ENCODE assay signal across 11 cellular contexts in the genomic region with DNA sequence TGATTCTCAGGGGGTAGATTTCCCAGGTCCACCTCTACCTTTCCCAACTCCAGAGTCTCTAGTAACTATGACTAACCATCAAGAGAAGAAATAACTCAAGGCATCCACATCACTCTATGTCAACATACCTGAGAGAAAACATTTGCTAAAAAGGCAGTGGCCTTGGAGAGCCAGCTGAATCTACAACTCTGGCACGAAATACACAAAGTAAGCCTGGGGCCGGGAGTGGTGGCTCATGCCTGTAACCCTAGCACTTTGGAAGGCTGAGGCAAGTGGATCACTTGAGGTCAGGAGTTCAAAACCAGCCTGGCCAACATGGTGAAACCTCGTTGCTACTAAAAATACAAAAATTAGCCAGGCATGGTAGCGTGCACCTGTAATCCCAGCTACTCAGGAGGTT. TPM values are rescaled to one million over a fixed set of nuclear protein-coding genes. Genes with fewer than 3 reads are reported as not detected.
A peak's percentile ranks its signal among the peaks of the same experiment; 100 is the strongest.
DNase-seq lines count a peak whose midpoint lies in the region; ATAC-seq and TF ChIP-seq lines count a peak whose summit lies in the region.
"Not testable (repeated sequence)": the region's sequence is repeated elsewhere in the genome, so short reads cannot be mapped to it uniquely, and the experiment has no call there.
"Had no signal": no experiment of that assay in that cellular context is flagged by ENCODE, and none has a peak within 500 bp of the region (broad histone marks: within the 10 kb centered on the region; RNA-seq: fewer than 3 reads in every experiment).

No MANE protein-coding gene starts in this region.

- H3K36me3 ChIP-seq in BLaER1 (peaks cover 93% of the 10 kb centered on the region), heart right ventricle (peaks cover 0 to 84% (median 8%) of the 10 kb centered on the region in 9 donors), stomach (peaks cover 15 to 66% (median 54%) of the 10 kb centered on the region in 4 donors)
- H3K36me3 ChIP-seq in psoas muscle (ENCODE audit: insufficient read depth in 1 of 2, low read depth in 1 of 2) = not testable (repeated sequence)

- ATAC-seq in heart right ventricle = not testable (repeated sequence)
- ATAC-seq in psoas muscle = peak; percentile 58 to 79 (median 70)

- TF ChIP-seq POLR2A in stomach (IDR thresholded peaks at IDR 0.05) = not testable (repeated sequence)

- H3K9me3 ChIP-seq in BLaER1, heart right ventricle, psoas muscle, stomach: not testable (repeated sequence)

- TF ChIP-seq EP300 in stomach (IDR thresholded peaks at IDR 0.05) = not testable (repeated sequence)

- peaks cover 99% of the 10 kb centered on the region for H4K20me1 ChIP-seq in BLaER1

- H3K4me3 ChIP-seq in BLaER1, heart right ventricle, psoas muscle, stomach: not testable (repeated sequence)

- peak; percentile 29 for DNase-seq in M059J (ENCODE audit: low read depth)
- not testable (repeated sequence) for DNase-seq in heart right ventricle
- peak; percentile 71 for DNase-seq in myocyte (ENCODE audit: low read depth)
- peak in 1 of 2 donors; percentile 72 for DNase-seq in psoas muscle
- DNase-seq in stomach = peak; percentile 47

- intact Hi-C loops in heart right ventricle (cut with DNase I); psoas muscle (cut with DNase I); stomach (cut with DNase I; ENCODE audit: low total_unique reads): not testable (repeated sequence)

- H3K27me3 ChIP-seq in BLaER1; heart right ventricle; psoas muscle (ENCODE audit: insufficient read depth in 3 of 3, low read length in 2 of 3); stomach: not testable (repeated sequence)

- 0 out of 2 replicates have a peak overlapping the region, but pooled peaks have one; percentile 40 for H3K9ac ChIP-seq in BLaER1

- H3K27ac ChIP-seq in BLaER1 (0 out of 2 replicates have a peak overlapping the region, but pooled peaks have one; percentile 4), cingulate gyrus (ENCODE audit: low read depth, low read length) (peak overlapping the region; percentile 35), heart right ventricle (peak overlapping the region in 6 of 10 donors; percentile 36 to 70 (median 50)), psoas muscle (peak overlapping the region; percentile 85), stomach (peak overlapping the region in 3 of 5 donors; percentile 16 to 49 (median 28))

- peaks cover 38% of the 10 kb centered on the region for H3K4me1 ChIP-seq in BLaER1
- peaks cover 24 to 59% (median 48%) of the 10 kb centered on the region in 9 donors for H3K4me1 ChIP-seq in heart right ventricle
- peaks cover 65% of the 10 kb centered on the region for H3K4me1 ChIP-seq in psoas muscle
- peaks cover 36 to 70% (median 56%) of the 10 kb centered on the region in 4 donors for H3K4me1 ChIP-seq in stomach

- peak overlapping the region; percentile 44 for H3K4me2 ChIP-seq in BLaER1

- not testable (repeated sequence) for TF ChIP-seq CTCF in heart right ventricle (IDR thresholded peaks at IDR 0.05); psoas muscle (IDR thresholded peaks at IDR 0.05); stomach (IDR thresholded peaks at IDR 0.05)

- not testable (repeated sequence) for H3K4me3 Mint-ChIP-seq in activated naive CD4-positive, alpha-beta T cell treated with anti-CD3 and anti-CD28 coated beads, Interleukin-2, amount 50 U/mL, for 24 hours

- peak overlapping the region; percentile 32 for H3K27ac Mint-ChIP-seq in activated naive CD4-positive, alpha-beta T cell treated with anti-CD3 and anti-CD28 coated beads, Interleukin-2, amount 50 U/mL, for 24 hours

- H3K9me3 Mint-ChIP-seq in activated naive CD4-positive, alpha-beta T cell treated with anti-CD3 and anti-CD28 coated beads, Interleukin-2, amount 50 U/mL, for 24 hours = not testable (repeated sequence)

- not testable (repeated sequence) for H3K27me3 Mint-ChIP-seq in activated naive CD4-positive, alpha-beta T cell treated with anti-CD3 and anti-CD28 coated beads, Interleukin-2, amount 50 U/mL, for 24 hours

- peaks cover 45% of the 10 kb centered on the region for H3K4me1 Mint-ChIP-seq in activated naive CD4-positive, alpha-beta T cell treated with anti-CD3 and anti-CD28 coated beads, Interleukin-2, amount 50 U/mL, for 24 hours

- H3K36me3 Mint-ChIP-seq in activated naive CD4-positive, alpha-beta T cell treated with anti-CD3 and anti-CD28 coated beads, Interleukin-2, amount 50 U/mL, for 24 hours = not testable (repeated sequence)

- WGBS in heart right ventricle, 2 donors = 92 to 94% methylated on average over 4 of the region's 4 CpGs
- 23 to 33% (median 28%) methylated on average over 4 of the region's 4 CpGs for WGBS in psoas muscle, 3 donors
- WGBS in stomach, 5 donors = 45 to 67% (median 53%) methylated on average over 4 of the region's 4 CpGs

RNA-seq across cellular contexts. Expression of gene RAB5C, which starts 11.7 kb away (rescaled TPM):
- 135 and 138 TPM in 2 replicates for total RNA-seq in M059J (2014; rRNA removed; shearing (Covaris generic))
- 10 to 100 TPM; 24.6 to 64.4 (median 35.3) TPM for total RNA-seq in heart right ventricle
- polyA plus RNA-seq in heart right ventricle = 10 to 100 TPM; 33.3 to 76.5 TPM
- total RNA-seq in myocyte = 73.6 and 73.9 TPM in 2 replicates
- 148 TPM for polyA plus RNA-seq in myocyte (2012)
- 10 to 100 TPM; 27.3 to 43.2 (median 38.7) TPM for total RNA-seq in psoas muscle
- polyA plus RNA-seq in psoas muscle = 10 to 100 TPM; 41.5 to 70.9 (median 60.0) TPM
- 100 to 1,000 TPM in 1 of 5 donors, 10 to 100 TPM in 4; 26.8 to 105 (median 69.2) TPM for total RNA-seq in stomach
- polyA plus RNA-seq in stomach = 100 to 1,000 TPM in 2 of 3 donors, 10 to 100 TPM in 1; 67.0 to 225 (median 170) TPM

RNA-seq across cellular contexts. Expression of gene HSPB9, which starts 20.5 kb away (rescaled TPM):
- not detected in 2 replicates for total RNA-seq in M059J (2014; rRNA removed; shearing (Covaris generic))
- total RNA-seq in heart right ventricle (under 1 TPM in 1 of 10 donors, not detected in 9; 0.23 TPM), myocyte (not detected in 2 replicates), psoas muscle (under 1 TPM in 1 of 4 donors, not detected in 3; 0.43 TPM), stomach (not detected)
- polyA plus RNA-seq in heart right ventricle (under 1 TPM; 0.01 to 0.29 TPM), psoas muscle (under 1 TPM in 2 of 3 donors, not detected in 1; 0.03 to 0.53 TPM), stomach (under 1 TPM; 0.25 to 0.61 (median 0.35) TPM)
- polyA plus RNA-seq in myocyte (2012) = 0.40 TPM
- total RNA-seq: A172, HT-29 had no signal

RNA-seq across cellular contexts. Expression of gene KAT2A, which starts 22.0 kb away (rescaled TPM):
- 5.7 and 8.6 TPM in 2 replicates for total RNA-seq in M059J (2014; rRNA removed; shearing (Covaris generic))
- total RNA-seq in heart right ventricle (10 to 100 TPM in 9 of 10 donors, 1 to 10 TPM in 1; 9.3 to 29.7 (median 13.3) TPM), myocyte (26.5 and 32.6 TPM in 2 replicates), psoas muscle (10 to 100 TPM; 12.3 to 35.3 (median 20.0) TPM), stomach (100 to 1,000 TPM in 1 of 5 donors, 10 to 100 TPM in 4; 10.1 to 114 (median 74.7) TPM)
- polyA plus RNA-seq in heart right ventricle (100 to 1,000 TPM in 1 of 2 donors, 10 to 100 TPM in 1; 20.6 to 118 TPM), psoas muscle (10 to 100 TPM; 20.9 to 23.5 (median 21.2) TPM), stomach (10 to 100 TPM; 25.0 to 90.2 (median 29.3) TPM)
- polyA plus RNA-seq in myocyte (2012) = 32.8 TPM

RNA-seq across cellular contexts. Expression of gene DHX58, which starts 30.6 kb away (rescaled TPM):
- total RNA-seq in M059J (2014; rRNA removed; shearing (Covaris generic)) = 22.3 TPM in 2 replicates
- total RNA-seq in heart right ventricle (1 to 10 TPM; 2.2 to 8.4 (median 4.0) TPM), myocyte (9.3 and 11.3 TPM in 2 replicates), psoas muscle (1 to 10 TPM; 2.0 to 4.2 (median 3.1) TPM), stomach (10 to 100 TPM in 2 of 5 donors, 1 to 10 TPM in 3; 3.2 to 21.9 (median 9.8) TPM)
- polyA plus RNA-seq in heart right ventricle (10 to 100 TPM in 1 of 2 donors, 1 to 10 TPM in 1; 3.4 to 16.9 TPM), psoas muscle (1 to 10 TPM; 1.3 to 2.8 (median 2.0) TPM), stomach (10 to 100 TPM; 15.1 to 23.4 (median 20.3) TPM)
- 12.9 TPM for polyA plus RNA-seq in myocyte (2012)

RNA-seq across cellular contexts. Expression of gene KCNH4, which starts 37.8 kb away (rescaled TPM):
- not detected in 2 replicates for total RNA-seq in M059J (2014; rRNA removed; shearing (Covaris generic))
- under 1 TPM in 6 of 10 donors, not detected in 4; 0.06 to 0.22 (median 0.13) TPM for total RNA-seq in heart right ventricle
- under 1 TPM; 0.07 to 0.29 TPM for polyA plus RNA-seq in heart right ventricle
- total RNA-seq in myocyte = not detected in 2 replicates
- polyA plus RNA-seq in myocyte (2012) = not detected
- under 1 TPM in 3 of 4 donors, not detected in 1; 0.08 to 0.17 (median 0.11) TPM for total RNA-seq in psoas muscle
- under 1 TPM in 2 of 3 donors, not detected in 1; 0.01 to 0.03 TPM for polyA plus RNA-seq in psoas muscle
- total RNA-seq in stomach = not detected
- not detected for polyA plus RNA-seq in stomach
- total RNA-seq: A172, HT-29 had no signal
- polyA plus RNA-seq: IgD-negative memory B cell had no signal

Comparison
In these comparisons a context has a peak if more than half of its experiments do, and no peak if none do; other contexts are left out.
1. H3K27ac ChIP-seq: peak in every context shown above with its lines; median percentile 85 in psoas muscle; 50 in heart right ventricle; 35 in cingulate gyrus; 28 in stomach; 4 in BLaER1.